ENCODE assay signal across 24 cellular contexts in genomic region chr13:39884166-39884565, GRCh38.
"Had no signal": no experiment of that assay in that cellular context is flagged by ENCODE, and none has a peak within 500 bp of the region (broad histone marks: within the 10 kb centered on the region; RNA-seq: fewer than 3 reads in every experiment).

No MANE protein-coding gene starts in this region.

- H3K4me3 ChIP-seq: colonic mucosa, coronary artery, dorsolateral prefrontal cortex, esophagus muscularis mucosa, esophagus squamous epithelium, gastrocnemius medialis, gastroesophageal sphincter, heart left ventricle, heart right ventricle had no signal

- H3K9me3 ChIP-seq: colonic mucosa had no signal

- H3K27me3 ChIP-seq: colonic mucosa, dorsolateral prefrontal cortex, esophagus muscularis mucosa, esophagus squamous epithelium, foreskin keratinocyte, gastrocnemius medialis, gastroesophageal sphincter, heart left ventricle, heart right ventricle had no signal

- H3K27ac Mint-ChIP-seq: dendritic cell treated with granulocyte-macrophage colony-stimulating factor and Interleukin-4, amounts not matched to agents 40 ng/mL and 50 ng/mL, for 4 days; effector memory CD8-positive, alpha-beta T cell; endodermal cell had no signal

- H3K27ac ChIP-seq: colonic mucosa, coronary artery, dorsolateral prefrontal cortex, epithelial cell of prostate, esophagus muscularis mucosa, esophagus squamous epithelium, foreskin keratinocyte, gastrocnemius medialis, gastroesophageal sphincter, heart left ventricle, heart right ventricle had no signal

- DNase-seq: colonic mucosa; cortex of kidney; dermis blood vessel endothelial cell; dorsolateral prefrontal cortex; effector CD4-positive, alpha-beta T cell; effector CD8-positive, alpha-beta T cell; effector memory CD4-positive, alpha-beta T cell; effector memory CD8-positive, alpha-beta T cell; endodermal cell; erythroblast; esophagus squamous epithelium; foreskin fibroblast; foreskin keratinocyte; foreskin melanocyte; gastrocnemius medialis; glutamatergic neuron; head of caudate nucleus; heart left ventricle; heart right ventricle had no signal

- H3K4me1 ChIP-seq: colonic mucosa, gastrocnemius medialis had no signal

- H3K27me3 Mint-ChIP-seq: dendritic cell treated with granulocyte-macrophage colony-stimulating factor and Interleukin-4, amounts not matched to agents 40 ng/mL and 50 ng/mL, for 4 days had no signal

- H3K4me3 Mint-ChIP-seq: dendritic cell treated with granulocyte-macrophage colony-stimulating factor and Interleukin-4, amounts not matched to agents 40 ng/mL and 50 ng/mL, for 4 days; effector memory CD8-positive, alpha-beta T cell; endodermal cell had no signal

- H3K36me3 ChIP-seq: colonic mucosa, esophagus muscularis mucosa, esophagus squamous epithelium, gastrocnemius medialis, gastroesophageal sphincter, heart left ventricle, heart right ventricle had no signal
